1 cellular context compared by ENCODE assay signal in genomic region chr1:6624712-6625578, GRCh38.
TF ChIP-seq lines count a peak whose summit lies in the region.

TSS of gene THAP3 (plus strand) at chr1:6624868. CDS start at chr1:6625219, 351 bp downstream.

TF ChIP-seq in HepG2, 621 proteins besides CTCF, POLR2A, EP300 and RAD21 (continued from another document and continues in another):
- no peak for TF ChIP-seq ARID5B (CRISPR knock-in tag; IDR thresholded peaks at IDR 0.05)
- no peak for TF ChIP-seq ZNF720 (CRISPR knock-in tag; IDR thresholded peaks at IDR 0.05)
- TF ChIP-seq NR2F2 (IDR thresholded peaks at IDR 0.05; ENCODE audit: borderline replicate concordance, low read depth) = no peak
- TF ChIP-seq ZNF333 (CRISPR knock-in tag; IDR thresholded peaks at IDR 0.05; ENCODE audit: borderline replicate concordance) = no peak
- no peak for TF ChIP-seq ZNF468 (CRISPR knock-in tag; IDR thresholded peaks at IDR 0.05)
- TF ChIP-seq GTF2F1 (IDR thresholded peaks at IDR 0.05; ENCODE audit: low read length) = no peak
- TF ChIP-seq ATF7-NPFF (CRISPR knock-in tag; IDR thresholded peaks at IDR 0.05; ENCODE audit: low read depth) = no peak
- no peak for TF ChIP-seq ZNF674 (CRISPR knock-in tag; IDR thresholded peaks at IDR 0.05; ENCODE audit: low read depth)
- TF ChIP-seq LBX2 (CRISPR knock-in tag; IDR thresholded peaks at IDR 0.05; ENCODE audit: borderline replicate concordance) = peak; percentile 22; the same call in 1 of the 2 replicates
- TF ChIP-seq SMAD1 (CRISPR knock-in tag; IDR thresholded peaks at IDR 0.05; ENCODE audit: borderline replicate concordance, low read depth) = no peak
- TF ChIP-seq KDM2A (CRISPR knock-in tag; IDR thresholded peaks at IDR 0.05; ENCODE audit: borderline replicate concordance, low read depth) = peak; percentile 96; the same call in 1 of the 2 replicates
- TF ChIP-seq ZNF557 (CRISPR knock-in tag; IDR thresholded peaks at IDR 0.05) = 0 out of 2 replicates have a peak, but pooled peaks have one; percentile 63
- no peak for TF ChIP-seq ZNF207 (IDR thresholded peaks at IDR 0.05; ENCODE audit: borderline replicate concordance)
- peak; percentile 5; the same call in 1 of the 2 replicates for TF ChIP-seq ARNT2 (CRISPR knock-in tag; IDR thresholded peaks at IDR 0.05; ENCODE audit: low read depth)
- no peak for TF ChIP-seq ZNF121 (CRISPR knock-in tag; IDR thresholded peaks at IDR 0.05)
- 0 out of 2 replicates have a peak, but pooled peaks have one; percentile 66 for TF ChIP-seq MXD4 (CRISPR knock-in tag; IDR thresholded peaks at IDR 0.05)
- no peak for TF ChIP-seq ZNF124 (CRISPR knock-in tag; IDR thresholded peaks at IDR 0.05)
- peak; percentile 87; the same call in 1 of the 2 replicates for TF ChIP-seq ZNF776 (CRISPR knock-in tag; IDR thresholded peaks at IDR 0.05)
- no peak for TF ChIP-seq ZNF713 (CRISPR knock-in tag; IDR thresholded peaks at IDR 0.05)
- TF ChIP-seq ZNF335 (CRISPR knock-in tag; IDR thresholded peaks at IDR 0.05) = no peak
- 0 out of 2 replicates have a peak, but pooled peaks have one; percentile 15 for TF ChIP-seq THRA (CRISPR knock-in tag; IDR thresholded peaks at IDR 0.05; ENCODE audit: borderline replicate concordance)
- no peak for TF ChIP-seq GFI1 (CRISPR knock-in tag; IDR thresholded peaks at IDR 0.05; ENCODE audit: borderline replicate concordance)
- peak; percentile 24; the same call in 1 of the 2 replicates for TF ChIP-seq ZNF367 (CRISPR knock-in tag; IDR thresholded peaks at IDR 0.05; ENCODE audit: borderline replicate concordance)
- no peak for TF ChIP-seq ZNF891 (CRISPR knock-in tag; IDR thresholded peaks at IDR 0.05)
- TF ChIP-seq ZNF512B (CRISPR knock-in tag; IDR thresholded peaks at IDR 0.05; ENCODE audit: borderline replicate concordance) = no peak
- TF ChIP-seq RELA (CRISPR knock-in tag; IDR thresholded peaks at IDR 0.05) = no peak
- TF ChIP-seq NFKBIZ (CRISPR knock-in tag; IDR thresholded peaks at IDR 0.05) = no peak
- peak; percentile 99 for TF ChIP-seq ZFY (CRISPR knock-in tag; IDR thresholded peaks at IDR 0.05)
- TF ChIP-seq RERE (CRISPR knock-in tag; IDR thresholded peaks at IDR 0.05; ENCODE audit: low read depth) = no peak
- TF ChIP-seq MIER3 (CRISPR knock-in tag; IDR thresholded peaks at IDR 0.05; ENCODE audit: borderline replicate concordance) = no peak; the same call in 1 of the 2 replicates
- TF ChIP-seq ZFP36L1 (CRISPR knock-in tag; IDR thresholded peaks at IDR 0.05) = no peak
- no peak for TF ChIP-seq ZBTB26 (CRISPR knock-in tag; IDR thresholded peaks at IDR 0.05; ENCODE audit: borderline replicate concordance)
- no peak for TF ChIP-seq ZNF484 (CRISPR knock-in tag; IDR thresholded peaks at IDR 0.05; ENCODE audit: borderline replicate concordance, low read depth)
- TF ChIP-seq ZNF280B (CRISPR knock-in tag; IDR thresholded peaks at IDR 0.05; ENCODE audit: borderline replicate concordance) = 0 out of 2 replicates have a peak, but pooled peaks have one; percentile 46
- TF ChIP-seq ZNF350 (CRISPR knock-in tag; IDR thresholded peaks at IDR 0.05; ENCODE audit: borderline replicate concordance, low read depth) = peak; percentile 34; the same call in 1 of the 2 replicates
- TF ChIP-seq TCF7L2 (IDR thresholded peaks at IDR 0.05; ENCODE audit: low read depth, low read length) = no peak
- no peak for TF ChIP-seq GTF3A (CRISPR knock-in tag; conservative IDR thresholded peaks at IDR 0.05)
- TF ChIP-seq ZNF772 (CRISPR knock-in tag; IDR thresholded peaks at IDR 0.05) = peak; percentile 65; the same call in 1 of the 2 replicates
- no peak for TF ChIP-seq DPF2 (CRISPR knock-in tag; IDR thresholded peaks at IDR 0.05; ENCODE audit: borderline replicate concordance, low read depth)
- TF ChIP-seq ZNF263 (CRISPR knock-in tag; IDR thresholded peaks at IDR 0.05) = peak; percentile 21; the same call in 1 of the 2 replicates
- no peak for TF ChIP-seq RNF2 (conservative IDR thresholded peaks at IDR 0.05; ENCODE audit: low read depth)
- TF ChIP-seq MAX (IDR thresholded peaks at IDR 0.05) = peak; percentile 53
- TF ChIP-seq NR2F1 (CRISPR knock-in tag; IDR thresholded peaks at IDR 0.05) = no peak
- no peak for TF ChIP-seq BATF2 (CRISPR knock-in tag; IDR thresholded peaks at IDR 0.05)
- no peak for TF ChIP-seq NAIF1 (CRISPR knock-in tag; IDR thresholded peaks at IDR 0.05; ENCODE audit: borderline replicate concordance)
- no peak for TF ChIP-seq CERS6 (CRISPR knock-in tag; IDR thresholded peaks at IDR 0.05)
- no peak for TF ChIP-seq PCBP2 (optimal IDR thresholded peaks at IDR 0.05; ENCODE audit: low read depth, low read length, poor library complexity, severe bottlenecking)
- no peak for TF ChIP-seq HNRNPL (IDR thresholded peaks at IDR 0.05; ENCODE audit: low read depth, low read length)
